ENCODE assay signal across 8 cellular contexts in genomic region chr2:179218848-179219594, GRCh38.
DNase-seq lines count a peak whose midpoint lies in the region; ATAC-seq and TF ChIP-seq lines count a peak whose summit lies in the region.

No MANE protein-coding gene starts in this region.

- no peak for ATAC-seq in HG03139 (IDR thresholded peaks at IDR 0.05; ENCODE audit: unreplicated experiment)

- peak; percentile 87 for TF ChIP-seq CTCF in GM12873 (IDR thresholded peaks at IDR 0.05; ENCODE audit: insufficient read depth, low read depth, low read length, missing control alignments)

- CTCF ChIA-PET in HEK293T (lab: Yijun Ruan, JAX), result interaction anchor here (0.7 to 1.1 kb wide), 3 partner anchors 26 to 333 kb away, joined by 3 to 5 read pairs (median 3); no protein-coding TSS in a partner anchor

- in situ Hi-C loops in T47D (cut with HindIII; ENCODE audit: low pct_unique_long_range_greater_than_20kb, low sequenced_read_pairs), result no loop called here

- POLR2A ChIA-PET in HEK293T (lab: Yijun Ruan, JAX), result no interaction called here

- DNase-seq in HEK293T (ENCODE audit: extremely low spot score) (peak; percentile 64), NCI-H1417 (lab: John Stamatoyannopoulos, UW) (peak; percentile 40 to 86 (median 63)), T-helper 9 cell (peak; percentile 16), T47D (ENCODE audit: low read depth in 1 of 2, low spot score in 1 of 2) (peak; percentile 33 to 75), islet precursor cell (peak; percentile 82)
- DNase-seq in stimulated activated CD4-positive, alpha-beta T cell treated with anti-CD3 and anti-CD28 coated beads, Interleukin-1b, Interleukin-23, amount 100 ng/mL, for 1 hour (ENCODE audit: low read depth in 2 of 2), result peak; percentile 15 to 20

TF ChIP-seq in HEK293T, 16 proteins besides CTCF, POLR2A, EP300 and RAD21:
- no peak for TF ChIP-seq NFRKB (IDR thresholded peaks at IDR 0.05)
- TF ChIP-seq CTBP1 (IDR thresholded peaks at IDR 0.05; ENCODE audit: borderline replicate concordance), result no peak
- TF ChIP-seq ARNT (IDR thresholded peaks at IDR 0.05), result no peak
- TF ChIP-seq ELF4 (IDR thresholded peaks at IDR 0.05), result no peak
- TF ChIP-seq L3MBTL2 (conservative IDR thresholded peaks at IDR 0.05), result no peak
- no peak for TF ChIP-seq BHLHE40 (IDR thresholded peaks at IDR 0.05; ENCODE audit: borderline replicate concordance)
- no peak for TF ChIP-seq HDGF (IDR thresholded peaks at IDR 0.05; ENCODE audit: borderline replicate concordance)
- no peak for TF ChIP-seq FOXA1 (IDR thresholded peaks at IDR 0.05)
- no peak for TF ChIP-seq SUZ12 (IDR thresholded peaks at IDR 0.05)
- no peak for TF ChIP-seq FOXM1 (IDR thresholded peaks at IDR 0.05; ENCODE audit: borderline replicate concordance)
- no peak for TF ChIP-seq ZNF384 (IDR thresholded peaks at IDR 0.05)
- TF ChIP-seq SP1 (IDR thresholded peaks at IDR 0.05), result no peak
- TF ChIP-seq, protein P1, sequence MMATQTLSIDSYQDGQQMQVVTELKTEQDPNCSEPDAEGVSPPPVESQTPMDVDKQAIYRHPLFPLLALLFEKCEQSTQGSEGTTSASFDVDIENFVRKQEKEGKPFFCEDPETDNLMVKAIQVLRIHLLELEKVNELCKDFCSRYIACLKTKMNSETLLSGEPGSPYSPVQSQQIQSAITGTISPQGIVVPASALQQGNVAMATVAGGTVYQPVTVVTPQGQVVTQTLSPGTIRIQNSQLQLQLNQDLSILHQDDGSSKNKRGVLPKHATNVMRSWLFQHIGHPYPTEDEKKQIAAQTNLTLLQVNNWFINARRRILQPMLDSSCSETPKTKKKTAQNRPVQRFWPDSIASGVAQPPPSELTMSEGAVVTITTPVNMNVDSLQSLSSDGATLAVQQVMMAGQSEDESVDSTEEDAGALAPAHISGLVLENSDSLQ (IDR thresholded peaks at IDR 0.05), result no peak
- TF ChIP-seq TARDBP (IDR thresholded peaks at IDR 0.05), result no peak
TF ChIP-seq in HEK293T: peak in this region for 0.

Comparison
In these comparisons a context has a peak if more than half of its experiments do, and no peak if none do; other contexts are left out.
1. DNase-seq: peak in every context shown above with its lines; median percentile 82 in islet precursor cell; 64 in HEK293T; 63 in NCI-H1417; 54 in T47D; 18 in stimulated activated CD4-positive, alpha-beta T cell treated with anti-CD3 and anti-CD28 coated beads, Interleukin-1b, Interleukin-23, amount 100 ng/mL, for 1 hour; 16 in T-helper 9 cell.